Comparison of ENCODE assay signal across 16 cellular contexts in the genomic region with DNA sequence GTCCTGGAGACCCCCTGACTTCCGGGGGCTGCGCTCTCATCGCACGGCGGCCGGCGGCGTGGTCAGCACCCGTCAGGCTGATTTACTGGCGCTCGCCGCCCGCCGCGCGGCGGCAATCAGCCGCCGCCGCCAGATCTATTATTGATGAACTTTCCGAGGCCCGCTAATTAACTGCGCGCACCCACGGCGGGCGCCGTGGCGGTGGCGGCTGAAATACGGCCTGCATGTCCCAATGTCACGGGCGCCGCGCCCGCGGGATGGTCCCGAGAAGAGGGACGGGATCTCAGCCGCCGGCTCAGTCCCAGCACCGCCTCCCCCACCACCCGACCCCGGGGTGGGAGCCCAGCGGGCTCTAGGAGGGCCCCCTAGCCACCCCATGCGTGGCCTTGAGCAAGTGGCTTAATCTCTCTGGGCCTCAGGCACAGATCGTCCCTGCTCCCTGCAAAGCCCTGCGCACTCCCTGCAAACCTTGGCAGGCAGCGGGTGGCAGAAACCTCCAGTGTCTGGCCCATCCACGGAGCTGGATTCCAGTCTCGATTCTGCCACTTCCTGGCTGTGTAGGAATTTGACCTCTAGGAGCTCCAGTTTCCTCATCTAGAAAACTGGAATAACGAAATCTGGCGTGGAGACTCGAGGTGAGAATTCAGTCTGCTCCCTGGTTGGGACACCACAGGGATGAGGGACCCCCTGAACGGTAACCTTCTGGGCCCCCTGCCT.
DNase-seq lines count a peak whose midpoint lies in the region; ATAC-seq, FAIRE-seq and TF ChIP-seq lines count a peak whose summit lies in the region.
"Had no signal": no experiment of that assay in that cellular context is flagged by ENCODE, and none has a peak within 500 bp of the region (broad histone marks: within the 10 kb centered on the region; RNA-seq: fewer than 3 reads in every experiment).

No MANE protein-coding gene starts in this region.

- no peak overlapping the region for H2AFZ ChIP-seq in fibroblast of lung (ENCODE audit: low read length)
- no peak overlapping the region for H2AFZ ChIP-seq in neural progenitor cell (replicated peaks)

- peak; percentile 67 for FAIRE-seq in urothelium cell line (lab: Jason Lieb, UNC)
- FAIRE-seq: GM18507 had no signal

- H4K20me1 ChIP-seq in fibroblast of lung (ENCODE audit: control insufficient read depth, extremely low read depth, insufficient read depth, low read length) (no peaks in the 10 kb centered on the region), neural progenitor cell (ENCODE audit: low read depth) (no peaks in the 10 kb centered on the region)

- peak overlapping the region; percentile 78 for H3K27ac Mint-ChIP-seq in neural progenitor cell
- H3K27ac Mint-ChIP-seq: activated CD4-positive, alpha-beta T cell treated with anti-CD3 and anti-CD28 coated beads, Interleukin-2, amount 10 ng/mL, durations not matched to agents 24 days and 14 days; T-helper 2 cell treated with Interferon-gamma antibody and Interleukin-4, amounts not matched to agents 5 μg/mL and 100 μg/mL, for 36 hours had no signal

- no peaks in the 10 kb centered on the region for H3K36me3 ChIP-seq in fibroblast of lung (ENCODE audit: control insufficient read depth, insufficient read depth, low read length)
- H3K36me3 ChIP-seq in neural progenitor cell = no peaks in the 10 kb centered on the region
- H3K36me3 ChIP-seq: adrenal gland had no signal

- H3F3A ChIP-seq in neural progenitor cell (ENCODE audit: low read depth) = peaks cover 14% of the 10 kb centered on the region

- peaks cover 2% of the 10 kb centered on the region for H3K9me3 Mint-ChIP-seq in neural progenitor cell
- H3K9me3 Mint-ChIP-seq: activated CD4-positive, alpha-beta T cell treated with anti-CD3 and anti-CD28 coated beads, Interleukin-2, amount 10 ng/mL, durations not matched to agents 24 days and 14 days; T-helper 2 cell treated with Interferon-gamma antibody and Interleukin-4, amounts not matched to agents 5 μg/mL and 100 μg/mL, for 36 hours had no signal

- H3K9me3 ChIP-seq in fibroblast of lung (ENCODE audit: control insufficient read depth, insufficient read depth, low read depth, low read length) (no peaks in the 10 kb centered on the region), neural progenitor cell (ENCODE audit: low read depth) (no peaks in the 10 kb centered on the region)
- H3K9me3 ChIP-seq: adrenal gland had no signal

- H3K27ac ChIP-seq in fibroblast of lung (ENCODE audit: insufficient read depth, low read length) (no peak overlapping the region), neural progenitor cell (no peak overlapping the region)
- H3K27ac ChIP-seq: 22Rv1, adrenal gland had no signal

- peaks cover 16% of the 10 kb centered on the region for H3K27me3 ChIP-seq in fibroblast of lung (ENCODE audit: control insufficient read depth, insufficient read depth, low read length)
- H3K27me3 ChIP-seq in neural progenitor cell = peaks cover 11% of the 10 kb centered on the region

- H3K36me3 Mint-ChIP-seq in neural progenitor cell = no peaks in the 10 kb centered on the region

- peaks cover 20% of the 10 kb centered on the region for H3K27me3 Mint-ChIP-seq in neural progenitor cell (ENCODE audit: insufficient read depth, low read depth)

- H3K79me2 ChIP-seq in fibroblast of lung (ENCODE audit: control insufficient read depth, insufficient read depth, low read length) (no peaks in the 10 kb centered on the region), neural progenitor cell (ENCODE audit: low read depth) (no peaks in the 10 kb centered on the region)

- H3K4me3 Mint-ChIP-seq in neural progenitor cell = no peak overlapping the region
- H3K4me3 Mint-ChIP-seq: activated CD4-positive, alpha-beta T cell treated with anti-CD3 and anti-CD28 coated beads, Interleukin-2, amount 10 ng/mL, durations not matched to agents 24 days and 14 days; T-helper 2 cell treated with Interferon-gamma antibody and Interleukin-4, amounts not matched to agents 5 μg/mL and 100 μg/mL, for 36 hours had no signal

- TF ChIP-seq CTCF in fibroblast of lung (conservative IDR thresholded peaks at IDR 0.05 in 1 of 2, IDR thresholded peaks at IDR 0.05 in 1 of 2; ENCODE audit: low read depth in 1 of 2, low read length in 2 of 2) (no peak), neural progenitor cell (IDR thresholded peaks at IDR 0.05) (no peak)

- no peak overlapping the region for H3K4me3 ChIP-seq in fibroblast of lung (replicated peaks in 1 of 4; ENCODE audit: control extremely low read depth in 1 of 4, insufficient read depth in 1 of 4, low read depth in 3 of 4, low read length in 4 of 4)
- H3K4me3 ChIP-seq in neural progenitor cell = no peak overlapping the region

- DNase-seq in NCI-H748 (lab: John Stamatoyannopoulos, UW; ENCODE audit: unreplicated experiment) = peak; percentile 11
- DNase-seq in NCI-H748 treated with DMSO at 0.1 percent for 48 hours (lab: John Stamatoyannopoulos, UW) = no peak
- DNase-seq in fibroblast of lung (ENCODE audit: low read depth in 2 of 2) = no peak
- no peak for DNase-seq in neural progenitor cell (ENCODE audit: low spot score)
- DNase-seq in urothelium cell line (ENCODE audit: low spot score) = no peak
- no peak for DNase-seq in NCI-H446 (lab: John Stamatoyannopoulos, UW)
- DNase-seq in RKO (ENCODE audit: low spot score) = no peak
- DNase-seq: activated CD4-positive, alpha-beta T cell treated with anti-CD3 and anti-CD28 coated beads, Interleukin-2, amount 10 ng/mL, durations not matched to agents 24 days and 14 days; activated T-cell treated with anti-CD3 and anti-CD28 coated beads, Interleukin-2, amount 50 U/mL, for 48 hours; adrenal gland; NCI-H187; stimulated activated CD4-positive, alpha-beta T cell treated with anti-CD3 and anti-CD28 coated beads, Interleukin-4, amount 100 ng/mL, for 24 hours had no signal

- H3K4me1 ChIP-seq in fibroblast of lung (ENCODE audit: control insufficient read depth, extremely low read depth, insufficient read depth, low read length) (no peaks in the 10 kb centered on the region), neural progenitor cell (peaks cover 26% of the 10 kb centered on the region)
- H3K4me1 ChIP-seq: adrenal gland had no signal

- H3K4me2 ChIP-seq in fibroblast of lung (ENCODE audit: extremely low read depth, insufficient read depth, low read length) (peak overlapping the region; percentile 13), neural progenitor cell (peak overlapping the region; percentile 6)

- ATAC-seq in HG02973 (IDR thresholded peaks at IDR 0.05; ENCODE audit: unreplicated experiment) = no peak

- peaks cover 55% of the 10 kb centered on the region for H3K4me1 Mint-ChIP-seq in neural progenitor cell
- H3K4me1 Mint-ChIP-seq: activated CD4-positive, alpha-beta T cell treated with anti-CD3 and anti-CD28 coated beads, Interleukin-2, amount 10 ng/mL, durations not matched to agents 24 days and 14 days had no signal

- H3K9ac ChIP-seq in fibroblast of lung (ENCODE audit: insufficient read depth, low read length) (no peak overlapping the region), neural progenitor cell (no peak overlapping the region)
